ENCODE assay signal across 27 cellular contexts in genomic region chr3:125203731-125204130, GRCh38. TPM values are rescaled to one million over a fixed set of nuclear protein-coding genes. Genes with fewer than 3 reads are reported as not detected.
"Had no signal": no experiment of that assay in that cellular context is flagged by ENCODE, and none has a peak within 500 bp of the region (broad histone marks: within the 10 kb centered on the region; RNA-seq: fewer than 3 reads in every experiment).

No MANE protein-coding gene starts in this region.

- H3K9me3 ChIP-seq: ascending aorta, esophagus squamous epithelium had no signal

- H3K27me3 ChIP-seq: ascending aorta, brain microvascular endothelial cell, esophagus squamous epithelium had no signal

- H3K4me1 ChIP-seq: ascending aorta had no signal

- H3K36me3 ChIP-seq: ascending aorta, brain microvascular endothelial cell, esophagus squamous epithelium had no signal

- DNase-seq: activated CD4-positive, alpha-beta memory T cell treated with anti-CD3 and anti-CD28 coated beads for 36 hours; activated CD4-positive, alpha-beta T cell treated with anti-CD3 and anti-CD28 coated beads for 36 hours; activated CD4-positive, alpha-beta T cell treated with anti-CD3 and anti-CD28 coated beads, Interleukin-2, amount 10 ng/mL, durations not matched to agents 24 days and 14 days; activated CD4-positive, CD25-positive, alpha-beta regulatory T cell; activated CD4-positive, CD25-positive, alpha-beta regulatory T cell treated with anti-CD3 and anti-CD28 coated beads, Interleukin-2, amount 50 U/mL, for 72 hours; activated CD8-positive, alpha-beta memory T cell treated with anti-CD3 and anti-CD28 coated beads, Interleukin-2, amount 50 U/mL, for 48 hours; activated CD8-positive, alpha-beta T cell treated with anti-CD3 and anti-CD28 coated beads, Interleukin-2, amount 10 ng/mL, durations not matched to agents 7 days and 5 days; activated gamma-delta T cell; activated naive CD4-positive, alpha-beta T cell; activated naive CD4-positive, alpha-beta T cell treated with anti-CD3 and anti-CD28 coated beads, Interleukin-2, amount 10 ng/mL, durations not matched to agents 7 days and 5 days; activated naive CD8-positive, alpha-beta T cell treated with anti-CD3 and anti-CD28 coated beads, Interleukin-2, amount 10 ng/mL, durations not matched to agents 7 days and 5 days; activated T-cell treated with anti-CD3 and anti-CD28 coated beads for 4 hours; activated T-cell treated with anti-CD3 and anti-CD28 coated beads, Interleukin-2, amount 50 U/mL, for 24 hours; activated T-cell treated with anti-CD3 and anti-CD28 coated beads, Interleukin-2, amount 50 U/mL, for 72 hours; brain microvascular endothelial cell; caudate nucleus; cortex of kidney; dermis blood vessel endothelial cell; effector CD4-positive, alpha-beta T cell; esophagus squamous epithelium; foreskin fibroblast; head of caudate nucleus; T-helper 1 cell; T-helper 17 cell; T1000 had no signal

- H3K27ac ChIP-seq: ascending aorta, brain microvascular endothelial cell, epithelial cell of prostate, esophagus squamous epithelium had no signal

- H3K4me3 ChIP-seq: ascending aorta, esophagus squamous epithelium had no signal

RNA-seq across cellular contexts. Expression of gene SLC12A8, which starts 8.8 kb away (rescaled TPM):
- total RNA-seq: ascending aorta had no signal
